Comparison of ENCODE assay signal across 1 cellular context in genomic region chr9:95031711-95032461, GRCh38.
TF ChIP-seq lines count a peak whose summit lies in the region.

No MANE protein-coding gene starts in this region.

TF ChIP-seq in HepG2, 621 proteins besides CTCF, POLR2A, EP300 and RAD21 (continued from another document and continues in another):
- TF ChIP-seq THAP8 (CRISPR knock-in tag; IDR thresholded peaks at IDR 0.05; ENCODE audit: borderline replicate concordance) (no peak), ZNF124 (CRISPR knock-in tag; IDR thresholded peaks at IDR 0.05) (no peak), SP4 (CRISPR knock-in tag; IDR thresholded peaks at IDR 0.05) (no peak), ZSCAN31 (CRISPR knock-in tag; IDR thresholded peaks at IDR 0.05; ENCODE audit: low read depth) (peak; percentile 68; the same call in 1 of the 2 replicates), ZBTB40 (IDR thresholded peaks at IDR 0.05) (no peak), ZBTB40 (CRISPR knock-in tag; IDR thresholded peaks at IDR 0.05) (no peak; the same call in 1 of the 2 replicates), MBNL3 (CRISPR knock-in tag; conservative IDR thresholded peaks at IDR 0.05) (no peak), SRSF9 (IDR thresholded peaks at IDR 0.05; ENCODE audit: borderline replicate concordance, insufficient read depth, low read depth, low read length, poor library complexity, severe bottlenecking) (no peak), EZH2 (conservative IDR thresholded peaks at IDR 0.05; ENCODE audit: low read depth, low read length) (no peak), TFE3 (CRISPR knock-in tag; IDR thresholded peaks at IDR 0.05) (peak; percentile 100), ZNF674 (CRISPR knock-in tag; IDR thresholded peaks at IDR 0.05; ENCODE audit: low read depth) (no peak), SMAD1 (CRISPR knock-in tag; IDR thresholded peaks at IDR 0.05; ENCODE audit: borderline replicate concordance, low read depth) (no peak), PBX3 (CRISPR knock-in tag; IDR thresholded peaks at IDR 0.05; ENCODE audit: borderline replicate concordance) (no peak), ZNF747 (CRISPR knock-in tag; IDR thresholded peaks at IDR 0.05; ENCODE audit: borderline replicate concordance) (no peak), ZKSCAN1 (IDR thresholded peaks at IDR 0.05; ENCODE audit: low read length) (no peak), U2AF1 (optimal IDR thresholded peaks at IDR 0.05; ENCODE audit: low read depth, low read length) (no peak), ZBTB46 (CRISPR knock-in tag; IDR thresholded peaks at IDR 0.05; ENCODE audit: borderline replicate concordance) (no peak), ELF1 (CRISPR knock-in tag; IDR thresholded peaks at IDR 0.05) (0 out of 2 replicates have a peak, but pooled peaks have one; percentile 16), KAT8 (CRISPR knock-in tag; IDR thresholded peaks at IDR 0.05) (peak; percentile 61; the same call in 1 of the 2 replicates), HMG20A (CRISPR knock-in tag; IDR thresholded peaks at IDR 0.05; ENCODE audit: borderline replicate concordance) (peak; percentile 85; the same call in 1 of the 2 replicates), ARNTL (CRISPR knock-in tag; IDR thresholded peaks at IDR 0.05) (peak; percentile 75), NFIB (CRISPR knock-in tag; IDR thresholded peaks at IDR 0.05; ENCODE audit: borderline replicate concordance) (no peak), CCAR2 (optimal IDR thresholded peaks at IDR 0.05; ENCODE audit: low read depth, low read length) (no peak), DBP (CRISPR knock-in tag; IDR thresholded peaks at IDR 0.05; ENCODE audit: not compliant biosample characterization) (no peak), TEF (CRISPR knock-in tag; IDR thresholded peaks at IDR 0.05) (no peak), FOSL2 (CRISPR knock-in tag; IDR thresholded peaks at IDR 0.05) (peak; percentile 75), ZNF501 (CRISPR knock-in tag; IDR thresholded peaks at IDR 0.05) (peak; percentile 54; the same call in 1 of the 2 replicates), ZNF879 (CRISPR knock-in tag; IDR thresholded peaks at IDR 0.05) (no peak), NFKB2 (CRISPR knock-in tag; IDR thresholded peaks at IDR 0.05; ENCODE audit: borderline replicate concordance) (no peak), TAF15 (IDR thresholded peaks at IDR 0.05; ENCODE audit: low read depth, low read length, poor library complexity, severe bottlenecking) (no peak), ZBTB33 (CRISPR knock-in tag; IDR thresholded peaks at IDR 0.05) (no peak; the same call in 1 of the 2 replicates), ZNF282 (IDR thresholded peaks at IDR 0.05; ENCODE audit: partially characterized antibody) (no peak), SNAPC5 (CRISPR knock-in tag; IDR thresholded peaks at IDR 0.05; ENCODE audit: borderline replicate concordance) (no peak), NBN (conservative IDR thresholded peaks at IDR 0.05) (no peak), SATB2 (CRISPR knock-in tag; IDR thresholded peaks at IDR 0.05) (no peak; the same call in 1 of the 2 replicates), ELF4 (CRISPR knock-in tag; IDR thresholded peaks at IDR 0.05; ENCODE audit: borderline replicate concordance) (no peak), MEIS2 (CRISPR knock-in tag; IDR thresholded peaks at IDR 0.05) (peak; percentile 65; the same call in 1 of the 2 replicates), ELF3 (CRISPR knock-in tag; IDR thresholded peaks at IDR 0.05) (peak; percentile 63; the same call in 1 of the 2 replicates), RXRB (CRISPR knock-in tag; IDR thresholded peaks at IDR 0.05; ENCODE audit: borderline replicate concordance) (peak; percentile 87), FOXA3 (CRISPR knock-in tag; IDR thresholded peaks at IDR 0.05) (peak; percentile 89)
